In genomic region chr7:21641546-21641945, GRCh38 we compare ENCODE assay signal across 24 cellular contexts.
DNase-seq lines count a peak whose midpoint lies in the region; ATAC-seq and TF ChIP-seq lines count a peak whose summit lies in the region.
"Had no signal": no experiment of that assay in that cellular context is flagged by ENCODE, and none has a peak within 500 bp of the region (broad histone marks: within the 10 kb centered on the region; RNA-seq: fewer than 3 reads in every experiment).

No MANE protein-coding gene starts in this region.

- TF ChIP-seq POLR2A in breast epithelium (IDR thresholded peaks at IDR 0.05) (no peak), body of pancreas (IDR thresholded peaks at IDR 0.05) (no peak)

- POLR2A ChIA-PET in MCF 10A (lab: Yijun Ruan, JAX), result no interaction called here
- POLR2A ChIA-PET in CD4-positive, alpha-beta T cell (lab: Charles Lee), result interaction anchor here (0.6 kb wide), 1 partner anchor 49 kb away, joined by 3 read pairs; no protein-coding TSS in a partner anchor

- no peaks in the 10 kb centered on the region for H3K9me2 ChIP-seq in MM.1S (replicated peaks; ENCODE audit: insufficient read depth, low read length)

- TF ChIP-seq CTCF in MCF 10A (IDR thresholded peaks at IDR 0.05; ENCODE audit: unreplicated experiment) (no peak), breast epithelium (IDR thresholded peaks at IDR 0.05) (no peak), RWPE2 (IDR thresholded peaks at IDR 0.05; ENCODE audit: poor library complexity, severe bottlenecking) (no peak), neural crest cell (conservative IDR thresholded peaks at IDR 0.05) (no peak), body of pancreas (IDR thresholded peaks at IDR 0.05) (no peak), MM.1S (IDR thresholded peaks at IDR 0.05; ENCODE audit: low read length) (no peak)
- no peak for TF ChIP-seq CTCF in CD4-positive, alpha-beta T cell (IDR thresholded peaks at IDR 0.05)

- H3K27me3 ChIP-seq in breast epithelium, result no peaks in the 10 kb centered on the region
- H3K27me3 ChIP-seq in RWPE2 (ENCODE audit: insufficient read depth, poor library complexity, severe bottlenecking), result no peaks in the 10 kb centered on the region
- no peaks in the 10 kb centered on the region for H3K27me3 ChIP-seq in body of pancreas
- H3K27me3 ChIP-seq in MM.1S (replicated peaks; ENCODE audit: insufficient read depth, low read length), result no peaks in the 10 kb centered on the region
- H3K27me3 ChIP-seq in CD4-positive, alpha-beta T cell (ENCODE audit: control insufficient read depth, insufficient read depth, low read length), result no peaks in the 10 kb centered on the region
- H3K27me3 ChIP-seq: MG63, Peyer's patch had no signal

- no peaks in the 10 kb centered on the region for H3K9me3 ChIP-seq in breast epithelium
- no peaks in the 10 kb centered on the region for H3K9me3 ChIP-seq in RWPE2 (ENCODE audit: severe bottlenecking)
- no peaks in the 10 kb centered on the region for H3K9me3 ChIP-seq in body of pancreas
- H3K9me3 ChIP-seq in MM.1S (replicated peaks; ENCODE audit: insufficient read depth, low read length), result no peaks in the 10 kb centered on the region
- H3K9me3 ChIP-seq in CD4-positive, alpha-beta T cell (ENCODE audit: control insufficient read depth, low read length), result no peaks in the 10 kb centered on the region
- H3K9me3 ChIP-seq: MG63, Peyer's patch had no signal

- no peak overlapping the region for H3K4me2 ChIP-seq in MM.1S (ENCODE audit: low read depth, low read length)

- intact Hi-C loops in MCF 10A (cut with micrococcal nuclease), result no loop called here
- intact Hi-C loops in breast epithelium (cut with DNase I; ENCODE audit: low total_unique reads), result loop anchor here (1.0 kb wide), 1 partner anchor 17 kb away; no protein-coding TSS in a partner anchor
- intact Hi-C loops in body of pancreas (cut with DNase I), result no loop called here
- intact Hi-C loops in CD4-positive, alpha-beta T cell (cut with DNase I, micrococcal nuclease), result no loop called here

- no TSS peak for BruUV-seq in MCF 10A (replicated peaks; lab: Mats Ljungman, UMichigan)

- peak overlapping the region; percentile 11 for H3K27ac Mint-ChIP-seq in MCF 10A (ENCODE audit: low read depth, unreplicated experiment)
- peak overlapping the region; percentile 32 for H3K27ac Mint-ChIP-seq in neural crest cell (ENCODE audit: unreplicated experiment)
- no peak overlapping the region for H3K27ac Mint-ChIP-seq in CD4-positive, alpha-beta T cell

- H3K4me1 Mint-ChIP-seq in MCF 10A (ENCODE audit: insufficient read depth, unreplicated experiment) (peaks cover 17% of the 10 kb centered on the region), neural crest cell (peaks cover 15% of the 10 kb centered on the region)
- no peaks in the 10 kb centered on the region for H3K4me1 Mint-ChIP-seq in CD4-positive, alpha-beta T cell (ENCODE audit: low read depth)

- H3K9me3 Mint-ChIP-seq in MCF 10A (ENCODE audit: unreplicated experiment) (no peaks in the 10 kb centered on the region), neural crest cell (peaks cover 5% of the 10 kb centered on the region)
- H3K9me3 Mint-ChIP-seq in CD4-positive, alpha-beta T cell, result no peaks in the 10 kb centered on the region

- in situ Hi-C loops in KBM-7 (cut with MboI; ENCODE audit: low pct_unique_long_range_greater_than_20kb, low sequenced_read_pairs), result no loop called here

- CTCF ChIA-PET in MCF 10A (lab: Yijun Ruan, JAX), result interaction anchor here (1.0 kb wide), 1 partner anchor 388 kb away, joined by 6 read pairs; no protein-coding TSS in a partner anchor
- CTCF ChIA-PET in CD4-positive, alpha-beta T cell (lab: Charles Lee), result no interaction called here

- 72% methylated on average over 4 of the region's 4 CpGs for WGBS in body of pancreas, 2 donors

- H3K27me3 Mint-ChIP-seq in MCF 10A (ENCODE audit: insufficient read depth, unreplicated experiment) (no peaks in the 10 kb centered on the region), neural crest cell (ENCODE audit: low read depth) (peaks cover 9% of the 10 kb centered on the region)
- peaks cover 3% of the 10 kb centered on the region for H3K27me3 Mint-ChIP-seq in CD4-positive, alpha-beta T cell

- H3K36me3 Mint-ChIP-seq in MCF 10A (ENCODE audit: insufficient read depth, unreplicated experiment) (no peaks in the 10 kb centered on the region), neural crest cell (ENCODE audit: low read depth) (peaks cover 8% of the 10 kb centered on the region)
- no peaks in the 10 kb centered on the region for H3K36me3 Mint-ChIP-seq in CD4-positive, alpha-beta T cell (ENCODE audit: low read depth)

- DNase-seq in MCF 10A (ENCODE audit: unreplicated experiment) (no peak), breast epithelium (ENCODE audit: low spot score in 2 of 2) (no peak), RWPE2 (ENCODE audit: low spot score) (no peak), neural crest cell (ENCODE audit: low read depth, low spot score) (no peak), body of pancreas (no peak), MM.1S (no peak), KBM-7 (no peak)
- DNase-seq in CD4-positive, alpha-beta T cell, result no peak
- DNase-seq: DMS53, GF-D8, GM23248, H7, Kasumi-1, MG63, NCI-H1048, NCI-H1417, NCI-H1694, NCI-H2029 treated with DMSO at 0.1 percent for 48 hours, NCI-H526 treated with DMSO at 0.1 percent for 48 hours, Peyer's patch had no signal

- H4K20me1 ChIP-seq in MM.1S (ENCODE audit: insufficient read depth, low read length), result no peaks in the 10 kb centered on the region

- no peaks in the 10 kb centered on the region for H3K4me1 ChIP-seq in breast epithelium
- peaks cover 8% of the 10 kb centered on the region for H3K4me1 ChIP-seq in RWPE2 (ENCODE audit: insufficient read depth, poor library complexity, severe bottlenecking)
- H3K4me1 ChIP-seq in body of pancreas, result no peaks in the 10 kb centered on the region
- peaks cover 6% of the 10 kb centered on the region for H3K4me1 ChIP-seq in MM.1S (ENCODE audit: low read length)
- H3K4me1 ChIP-seq: Peyer's patch had no signal

- no peak overlapping the region for H3K27ac ChIP-seq in breast epithelium
- H3K27ac ChIP-seq in RWPE2 (ENCODE audit: poor library complexity, severe bottlenecking), result peak overlapping the region; percentile 21
- no peak overlapping the region for H3K27ac ChIP-seq in body of pancreas
- no peak overlapping the region for H3K27ac ChIP-seq in MM.1S (ENCODE audit: low read length)
- H3K27ac ChIP-seq in CD4-positive, alpha-beta T cell (ENCODE audit: low read depth, low read length), result no peak overlapping the region
- H3K27ac ChIP-seq: 22Rv1, GM23248, HL-60, Peyer's patch had no signal

- no peak overlapping the region for H3K4me3 Mint-ChIP-seq in MCF 10A (ENCODE audit: unreplicated experiment)
- H3K4me3 Mint-ChIP-seq in neural crest cell, result no peak overlapping the region
- H3K4me3 Mint-ChIP-seq in CD4-positive, alpha-beta T cell, result no peak overlapping the region

- H3K9ac ChIP-seq in MM.1S (ENCODE audit: low read length), result no peak overlapping the region
- H3K9ac ChIP-seq: GM23248 had no signal

- H3K4me3 ChIP-seq in breast epithelium (no peak overlapping the region), RWPE2 (ENCODE audit: severe bottlenecking) (no peak overlapping the region), body of pancreas (no peak overlapping the region), MM.1S (ENCODE audit: low read length) (no peak overlapping the region)
- H3K4me3 ChIP-seq: GM23248, MG63, Peyer's patch had no signal

- H3K79me2 ChIP-seq in MM.1S (ENCODE audit: low read length), result no peaks in the 10 kb centered on the region

- no peak overlapping the region for H2AFZ ChIP-seq in MM.1S (ENCODE audit: low read length)
- H2AFZ ChIP-seq: GM23248 had no signal

- ATAC-seq in RWPE2 (ENCODE audit: low read depth) (no peak), body of pancreas (no peak)
- ATAC-seq in CD4-positive, alpha-beta T cell (ENCODE audit: poor library complexity), result no peak
- ATAC-seq: HepG2, SK-N-SH treated with all-trans-retinoic acid at 6 μM for 48 hours had no signal

- H3K36me3 ChIP-seq in breast epithelium (no peaks in the 10 kb centered on the region), RWPE2 (ENCODE audit: low read depth) (no peaks in the 10 kb centered on the region), body of pancreas (replicated peaks in 1 of 2; ENCODE audit: insufficient read depth in 1 of 2, low read depth in 2 of 2) (no peaks in the 10 kb centered on the region), MM.1S (replicated peaks; ENCODE audit: insufficient read depth, low read length) (no peaks in the 10 kb centered on the region)
- H3K36me3 ChIP-seq: MG63, Peyer's patch had no signal

- H3F3A ChIP-seq in MM.1S (ENCODE audit: insufficient read depth, low read length), result no peaks in the 10 kb centered on the region
